Comparison of ENCODE assay signal across 9 cellular contexts in genomic region chr19:36837525-36837901, GRCh38. TPM values are rescaled to one million over a fixed set of nuclear protein-coding genes. Genes with fewer than 3 reads are reported as not detected.
DNase-seq lines count a peak whose midpoint lies in the region; ATAC-seq and TF ChIP-seq lines count a peak whose summit lies in the region.
"Had no signal": no experiment of that assay in that cellular context is flagged by ENCODE, and none has a peak within 500 bp of the region (broad histone marks: within the 10 kb centered on the region; RNA-seq: fewer than 3 reads in every experiment).

No MANE protein-coding gene starts in this region.

- H3K4me1 Mint-ChIP-seq in MCF 10A (ENCODE audit: insufficient read depth, unreplicated experiment) = no peaks in the 10 kb centered on the region
- H3K4me1 Mint-ChIP-seq in activated CD4-positive, alpha-beta T cell treated with anti-CD3 and anti-CD28 coated beads, Interleukin-2, amount 10 ng/mL, durations not matched to agents 7 days and 5 days = peaks cover 4% of the 10 kb centered on the region

- H3K4me1 ChIP-seq in breast epithelium = no peaks in the 10 kb centered on the region
- peaks cover 12% of the 10 kb centered on the region for H3K4me1 ChIP-seq in lower lobe of right lung
- H3K4me1 ChIP-seq in upper lobe of right lung = no peaks in the 10 kb centered on the region

- H3K4me3 ChIP-seq in breast epithelium (peak overlapping the region; percentile 62 to 88 (median 76)), lower lobe of right lung (peak overlapping the region; percentile 64), upper lobe of right lung (peak overlapping the region; percentile 73)

- H3K27ac ChIP-seq in breast epithelium (peak overlapping the region; percentile 81 to 93), caudate nucleus (ENCODE audit: low read depth, low read length) (peak overlapping the region; percentile 96), lower lobe of right lung (peak overlapping the region; percentile 83), upper lobe of right lung (peak overlapping the region; percentile 87)

- peaks cover 26% of the 10 kb centered on the region for H3K9me3 Mint-ChIP-seq in MCF 10A (ENCODE audit: unreplicated experiment)
- H3K9me3 Mint-ChIP-seq in activated CD4-positive, alpha-beta T cell treated with anti-CD3 and anti-CD28 coated beads, Interleukin-2, amount 10 ng/mL, durations not matched to agents 7 days and 5 days = peaks cover 43% of the 10 kb centered on the region

- H3K36me3 Mint-ChIP-seq in MCF 10A (ENCODE audit: insufficient read depth, unreplicated experiment) = peaks cover 37% of the 10 kb centered on the region
- peaks cover 59% of the 10 kb centered on the region for H3K36me3 Mint-ChIP-seq in activated CD4-positive, alpha-beta T cell treated with anti-CD3 and anti-CD28 coated beads, Interleukin-2, amount 10 ng/mL, durations not matched to agents 7 days and 5 days (ENCODE audit: low read depth)

- no peaks in the 10 kb centered on the region for H3K27me3 Mint-ChIP-seq in MCF 10A (ENCODE audit: insufficient read depth, unreplicated experiment)
- H3K27me3 Mint-ChIP-seq in activated CD4-positive, alpha-beta T cell treated with anti-CD3 and anti-CD28 coated beads, Interleukin-2, amount 10 ng/mL, durations not matched to agents 7 days and 5 days = no peaks in the 10 kb centered on the region

- DNase-seq in breast epithelium (ENCODE audit: low spot score in 2 of 2) = no peak
- DNase-seq in MCF 10A (ENCODE audit: unreplicated experiment) = no peak
- DNase-seq in caudate nucleus (lab: John Stamatoyannopoulos, UW) = no peak
- DNase-seq in lower lobe of right lung = no peak
- no peak for DNase-seq in upper lobe of right lung
- no peak for DNase-seq in dedifferentiated amniotic fluid mesenchymal stem cell (ENCODE audit: extremely low spot score)
- no peak for DNase-seq in activated CD4-positive, alpha-beta T cell treated with anti-CD3 and anti-CD28 coated beads, Interleukin-2, amount 10 ng/mL, durations not matched to agents 7 days and 5 days
- no peak for DNase-seq in NCI-H187 treated with DMSO at 0.1 percent for 48 hours (lab: John Stamatoyannopoulos, UW)

- ATAC-seq in lower lobe of right lung (no peak), upper lobe of right lung (no peak)

- CTCF ChIA-PET in MCF 10A (lab: Yijun Ruan, JAX) = interaction anchor here (0.8 to 1.5 kb wide), 3 partner anchors 12 to 152 kb away, joined by 3 to 14 read pairs (median 3); partner anchors contain the start of genes ZNF345, ZNF568 and ZNF829
- CTCF ChIA-PET in activated CD4-positive, alpha-beta T cell treated with anti-CD3 and anti-CD28 coated beads, Interleukin-2, amount 10 ng/mL, durations not matched to agents 7 days and 5 days (lab: Charles Lee) = interaction anchor here (1.6 to 3.2 kb wide), 2 partner anchors 12 to 17 kb away, joined by 6 to 27 read pairs; partner anchors contain the start of gene ZNF345

- intact Hi-C loops in breast epithelium (cut with DNase I; ENCODE audit: low total_unique reads) (no loop called here), MCF 10A (cut with micrococcal nuclease) (loop anchor here (10.0 kb wide), 1 partner anchor 313 kb away; the partner anchor contains the start of gene ZNF260), lower lobe of right lung (cut with DNase I) (no loop called here), upper lobe of right lung (cut with DNase I) (no loop called here)

- TF ChIP-seq POLR2A in breast epithelium (IDR thresholded peaks at IDR 0.05) = no peak

- H3K27me3 ChIP-seq in breast epithelium = no peaks in the 10 kb centered on the region
- H3K27me3 ChIP-seq in lower lobe of right lung (ENCODE audit: low read depth) = no peaks in the 10 kb centered on the region
- no peaks in the 10 kb centered on the region for H3K27me3 ChIP-seq in upper lobe of right lung

- BruUV-seq in MCF 10A (replicated peaks; lab: Mats Ljungman, UMichigan) = no TSS peak

- H3K36me3 ChIP-seq in breast epithelium (no peaks in the 10 kb centered on the region), lower lobe of right lung (peaks cover 6% of the 10 kb centered on the region), upper lobe of right lung (peaks cover 7% of the 10 kb centered on the region)

- H3K9me3 ChIP-seq in breast epithelium (peaks cover 42% of the 10 kb centered on the region in 2 donors), lower lobe of right lung (peaks cover 42% of the 10 kb centered on the region), upper lobe of right lung (peaks cover 33% of the 10 kb centered on the region)

- POLR2A ChIA-PET in MCF 10A (lab: Yijun Ruan, JAX) = interaction anchor here (0.6 to 5.3 kb wide), 19 partner anchors 9 to 1069 kb away, joined by 3 to 115 read pairs (median 3); partner anchors contain the start of genes WDR87, ZNF146, ZNF345 and ZNF383
- POLR2A ChIA-PET in activated CD4-positive, alpha-beta T cell treated with anti-CD3 and anti-CD28 coated beads, Interleukin-2, amount 10 ng/mL, durations not matched to agents 7 days and 5 days (lab: Charles Lee) = interaction anchor here (0.8 to 1.0 kb wide), 2 partner anchors 13 to 32 kb away, joined by 3 to 10 read pairs; partner anchors contain the start of gene ZNF345

- TF ChIP-seq CTCF in breast epithelium (IDR thresholded peaks at IDR 0.05) (no peak), MCF 10A (IDR thresholded peaks at IDR 0.05; ENCODE audit: unreplicated experiment) (no peak), lower lobe of right lung (IDR thresholded peaks at IDR 0.05) (no peak), upper lobe of right lung (IDR thresholded peaks at IDR 0.05) (no peak)

- no peak overlapping the region for H3K27ac Mint-ChIP-seq in MCF 10A (ENCODE audit: low read depth, unreplicated experiment)
- no peak overlapping the region for H3K27ac Mint-ChIP-seq in activated CD4-positive, alpha-beta T cell treated with anti-CD3 and anti-CD28 coated beads, Interleukin-2, amount 10 ng/mL, durations not matched to agents 7 days and 5 days
- H3K27ac Mint-ChIP-seq: activated T-cell treated with anti-CD3 and anti-CD28 coated beads, Interleukin-2, amount 50 U/mL, for 72 hours had no signal

- no peak overlapping the region for H3K4me3 Mint-ChIP-seq in MCF 10A (ENCODE audit: unreplicated experiment)
- no peak overlapping the region for H3K4me3 Mint-ChIP-seq in activated CD4-positive, alpha-beta T cell treated with anti-CD3 and anti-CD28 coated beads, Interleukin-2, amount 10 ng/mL, durations not matched to agents 7 days and 5 days
- H3K4me3 Mint-ChIP-seq: activated T-cell treated with anti-CD3 and anti-CD28 coated beads, Interleukin-2, amount 50 U/mL, for 72 hours had no signal

RNA-seq across cellular contexts. Expression of gene ZNF790, which starts 0.7 kb away (rescaled TPM):
- total RNA-seq in breast epithelium = 10 to 100 TPM in 1 of 3 donors, 1 to 10 TPM in 2; 5.6 to 11.4 (median 8.8) TPM
- total RNA-seq in MCF 10A (2022) = 8.2 and 8.7 TPM in 2 replicates
- 7.6 TPM for total RNA-seq in lower lobe of right lung
- 5.7 TPM for total RNA-seq in upper lobe of right lung
- total RNA-seq in activated CD4-positive, alpha-beta T cell treated with anti-CD3 and anti-CD28 coated beads, Interleukin-2, amount 10 ng/mL, durations not matched to agents 7 days and 5 days = 1 to 10 TPM; 8.0 to 9.1 TPM

RNA-seq across cellular contexts. Expression of gene ZNF345, which starts 13.2 kb away (rescaled TPM):
- total RNA-seq in breast epithelium (10 to 100 TPM in 2 of 3 donors, 1 to 10 TPM in 1; 8.6 to 13.6 (median 10.2) TPM), MCF 10A (2022) (1.1 and 2.0 TPM in 2 replicates), lower lobe of right lung (7.0 TPM), upper lobe of right lung (6.7 TPM)
- 1 to 10 TPM; 6.0 to 6.7 TPM for total RNA-seq in activated CD4-positive, alpha-beta T cell treated with anti-CD3 and anti-CD28 coated beads, Interleukin-2, amount 10 ng/mL, durations not matched to agents 7 days and 5 days
